ENCODE assay signal across 1 cellular context in genomic region chr9:116494815-116495634, GRCh38.
TF ChIP-seq lines count a peak whose summit lies in the region.

No MANE protein-coding gene starts in this region.

TF ChIP-seq in H1, 55 proteins besides CTCF, POLR2A, EP300 and RAD21:
- no peak for TF ChIP-seq TAF1 (IDR thresholded peaks at IDR 0.05; ENCODE audit: low read depth, low read length)
- TF ChIP-seq RBBP5 (IDR thresholded peaks at IDR 0.05; ENCODE audit: borderline replicate concordance, low read depth, low read length) = no peak
- no peak for TF ChIP-seq SIN3A (conservative IDR thresholded peaks at IDR 0.05 in 1 of 2, IDR thresholded peaks at IDR 0.05 in 1 of 2; ENCODE audit: low read depth in 1 of 2, low read length in 2 of 2)
- TF ChIP-seq, protein P1, sequence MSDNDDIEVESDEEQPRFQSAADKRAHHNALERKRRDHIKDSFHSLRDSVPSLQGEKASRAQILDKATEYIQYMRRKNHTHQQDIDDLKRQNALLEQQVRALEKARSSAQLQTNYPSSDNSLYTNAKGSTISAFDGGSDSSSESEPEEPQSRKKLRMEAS (IDR thresholded peaks at IDR 0.05) = peak; percentile 43; the same call in 1 of the 2 replicates
TF ChIP-seq in H1: peak in this region for 1.
